8 cellular contexts compared by ENCODE assay signal in the genomic region with DNA sequence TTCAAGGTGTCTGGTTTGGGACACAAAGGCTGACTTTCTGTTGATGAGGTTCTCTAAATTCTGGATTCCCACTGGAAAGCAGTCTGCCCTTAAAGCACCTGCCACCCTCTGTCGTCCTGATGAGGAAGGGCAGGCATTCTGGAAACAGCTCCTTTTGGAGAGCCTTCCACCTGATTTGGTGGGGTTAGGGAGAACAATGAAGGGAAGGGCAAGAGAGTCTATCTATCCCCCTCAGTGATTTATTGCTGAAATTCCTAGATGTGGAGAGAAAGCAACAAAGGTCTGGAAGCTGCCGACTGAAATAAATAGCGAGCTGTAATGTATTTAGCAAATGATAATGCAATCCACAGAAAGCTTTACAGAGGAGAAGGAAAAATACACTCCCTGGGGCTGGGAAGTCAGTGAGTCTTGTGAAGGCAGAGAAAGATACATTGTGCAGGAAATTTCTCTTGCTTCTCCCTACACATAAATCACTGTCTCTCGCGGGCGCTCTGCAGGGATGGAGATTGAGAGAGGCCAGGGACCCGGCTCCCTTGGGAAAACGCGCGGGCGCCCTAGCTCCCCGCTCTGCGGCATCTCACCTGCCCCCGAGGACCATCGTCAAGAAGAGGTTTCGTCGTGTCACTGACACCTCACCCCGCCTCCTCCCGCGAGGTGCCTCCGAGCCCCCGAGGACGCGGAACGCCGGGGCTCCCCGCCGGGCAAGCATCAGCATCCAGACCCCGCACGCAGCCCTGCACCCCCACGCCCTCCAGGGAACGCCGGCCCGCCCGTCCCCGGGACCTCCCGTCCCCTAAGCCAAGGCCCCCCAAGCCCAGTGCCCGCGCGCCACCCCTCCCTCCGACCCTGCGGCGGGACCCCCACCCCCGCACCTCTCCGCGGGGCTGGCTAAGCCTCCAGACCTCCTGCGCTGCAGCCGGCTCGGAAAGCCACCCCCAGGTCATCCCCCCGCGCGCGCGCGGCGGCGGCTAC. TPM values are rescaled to one million over a fixed set of nuclear protein-coding genes. Genes with fewer than 3 reads are reported as not detected.
DNase-seq lines count a peak whose midpoint lies in the region; ATAC-seq and TF ChIP-seq lines count a peak whose summit lies in the region.

No MANE protein-coding gene starts in this region.

- H3K27me3 ChIP-seq in BLaER1 treated with 17β-estradiol and CSF1 and Interleukin-3, amounts not matched to agents 10 nM and 100 nM = peaks cover 23 to 35% (median 30%) of the 10 kb centered on the region in 11 experiments
- H3K27me3 ChIP-seq in esophagus (ENCODE audit: control insufficient read depth in 1 of 2, insufficient read depth in 2 of 2, low read length in 2 of 2) = no peaks in the 10 kb centered on the region
- no peaks in the 10 kb centered on the region for H3K27me3 ChIP-seq in naive thymus-derived CD4-positive, alpha-beta T cell (ENCODE audit: control insufficient read depth in 2 of 2, insufficient read depth in 2 of 2, low read length in 2 of 2)
- no peaks in the 10 kb centered on the region for H3K27me3 ChIP-seq in testis

- no peaks in the 10 kb centered on the region; a peak in 2 of 22 replicates for H4K20me1 ChIP-seq in BLaER1 treated with 17β-estradiol and CSF1 and Interleukin-3, amounts not matched to agents 10 nM and 100 nM

- peak overlapping the region; percentile 61 to 80 (median 71) for H3K4me3 ChIP-seq in BLaER1 treated with 17β-estradiol and CSF1 and Interleukin-3, amounts not matched to agents 10 nM and 100 nM
- peak overlapping the region; percentile 64 to 73 for H3K4me3 ChIP-seq in esophagus (ENCODE audit: low read depth in 1 of 2, low read length in 2 of 2)
- H3K4me3 ChIP-seq in naive thymus-derived CD4-positive, alpha-beta T cell (ENCODE audit: low read length) = peak overlapping the region; percentile 83
- H3K4me3 ChIP-seq in testis = peak overlapping the region; percentile 77 to 82

- TF ChIP-seq CTCF in testis (IDR thresholded peaks at IDR 0.05) = peak; percentile 22 to 35 (median 23)

- no peak for TF ChIP-seq POLR2A in testis (IDR thresholded peaks at IDR 0.05)

- H3K4me1 ChIP-seq in BLaER1 treated with 17β-estradiol and CSF1 and Interleukin-3, amounts not matched to agents 10 nM and 100 nM = peaks cover 0 to 13% (median 7%) of the 10 kb centered on the region in 10 experiments; a peak in 14 of 20 replicates
- H3K4me1 ChIP-seq in esophagus (ENCODE audit: control insufficient read depth in 2 of 2, insufficient read depth in 2 of 2, low read length in 1 of 2) (peaks cover 0 to 3% of the 10 kb centered on the region in 2 donors), testis (peaks cover 14% of the 10 kb centered on the region)
- peaks cover 4 to 5% of the 10 kb centered on the region in 2 donors for H3K4me1 ChIP-seq in naive thymus-derived CD4-positive, alpha-beta T cell (ENCODE audit: control insufficient read depth in 2 of 2, insufficient read depth in 2 of 2, low read length in 2 of 2)

- no peaks in the 10 kb centered on the region for H3K9me3 Mint-ChIP-seq in naive thymus-derived CD4-positive, alpha-beta T cell

- POLR2A ChIA-PET in naive thymus-derived CD4-positive, alpha-beta T cell (lab: Charles Lee) = interaction anchor here (0.6 to 4.6 kb wide), 2 partner anchors 21 to 457 kb away, joined by 3 to 21 read pairs; no protein-coding TSS in a partner anchor

- peak overlapping the region in 7 of 11 experiments; percentile 92 to 99 (median 98); a peak in 10 of 22 replicates for H3K27ac ChIP-seq in BLaER1 treated with 17β-estradiol and CSF1 and Interleukin-3, amounts not matched to agents 10 nM and 100 nM
- peak overlapping the region; percentile 14 for H3K27ac ChIP-seq in esophagus (ENCODE audit: low read depth in 2 of 2, low read length in 1 of 2)
- peak overlapping the region; percentile 76 for H3K27ac ChIP-seq in naive thymus-derived CD4-positive, alpha-beta T cell (ENCODE audit: low read depth, low read length)
- H3K27ac ChIP-seq in testis = peak overlapping the region; percentile 79

- H3K27me3 Mint-ChIP-seq in naive thymus-derived CD4-positive, alpha-beta T cell = peaks cover 0 to 62% (median 5%) of the 10 kb centered on the region in 5 donors

- H3K4me3 Mint-ChIP-seq in naive thymus-derived CD4-positive, alpha-beta T cell = peak overlapping the region; percentile 73 to 92 (median 88)

- H3K9me3 ChIP-seq in BLaER1 treated with 17β-estradiol and CSF1 and Interleukin-3, amounts not matched to agents 10 nM and 100 nM (replicated peaks in 1 of 11) = no peaks in the 10 kb centered on the region
- H3K9me3 ChIP-seq in esophagus (ENCODE audit: control insufficient read depth in 2 of 2, insufficient read depth in 1 of 2, low read depth in 1 of 2, low read length in 1 of 2) (no peaks in the 10 kb centered on the region), testis (no peaks in the 10 kb centered on the region)
- no peaks in the 10 kb centered on the region for H3K9me3 ChIP-seq in naive thymus-derived CD4-positive, alpha-beta T cell (ENCODE audit: control insufficient read depth in 2 of 3, low read length in 3 of 3)

- peak overlapping the region; percentile 27 to 82 (median 65) for H3K27ac Mint-ChIP-seq in naive thymus-derived CD4-positive, alpha-beta T cell

- DNase-seq in NCI-H2029 (lab: John Stamatoyannopoulos, UW) (peak; percentile 60), testis (peak; percentile 41)
- DNase-seq in activated CD4-positive, alpha-beta T cell treated with anti-CD3 and anti-CD28 coated beads, Interleukin-2, amount 50 U/mL, for 1 hour = peak; percentile 18
- peak in 2 of 9 donors; percentile 25 to 39 for DNase-seq in naive thymus-derived CD4-positive, alpha-beta T cell

- 1 to 2% methylated on average over 36 to 57 of the region's 57 CpGs for WGBS in esophagus, 2 donors
- WGBS in testis, 2 donors = 1% methylated on average over 8 to 44 of the region's 57 CpGs

- ATAC-seq in GM21526 (IDR thresholded peaks at IDR 0.05; ENCODE audit: low FRiP score, unreplicated experiment) (peak; percentile 2), GM18909 (IDR thresholded peaks at IDR 0.05; ENCODE audit: poor library complexity, unreplicated experiment) (no peak)
- no peak for ATAC-seq in naive thymus-derived CD4-positive, alpha-beta T cell

- peak overlapping the region; percentile 88 to 99 (median 96) for H3K9ac ChIP-seq in BLaER1 treated with 17β-estradiol and CSF1 and Interleukin-3, amounts not matched to agents 10 nM and 100 nM

- CTCF ChIA-PET in naive thymus-derived CD4-positive, alpha-beta T cell (lab: Charles Lee) = interaction anchor here (1.7 kb wide), 1 partner anchor 22 kb away, joined by 5 read pairs; no protein-coding TSS in a partner anchor

- no peaks in the 10 kb centered on the region for H3K36me3 ChIP-seq in BLaER1 treated with 17β-estradiol and CSF1 and Interleukin-3, amounts not matched to agents 10 nM and 100 nM
- H3K36me3 ChIP-seq in esophagus (ENCODE audit: control insufficient read depth in 2 of 2, insufficient read depth in 2 of 2, low read length in 1 of 2) (no peaks in the 10 kb centered on the region), testis (ENCODE audit: low read depth, missing control alignments) (no peaks in the 10 kb centered on the region)
- H3K36me3 ChIP-seq in naive thymus-derived CD4-positive, alpha-beta T cell (ENCODE audit: control insufficient read depth in 2 of 3, insufficient read depth in 3 of 3, low read length in 3 of 3) = no peaks in the 10 kb centered on the region

- peak overlapping the region; percentile 93 to 100 (median 97) for H3K4me2 ChIP-seq in BLaER1 treated with 17β-estradiol and CSF1 and Interleukin-3, amounts not matched to agents 10 nM and 100 nM

- intact Hi-C loops in naive thymus-derived CD4-positive, alpha-beta T cell (cut with micrococcal nuclease) = loop anchor here (1.0 to 5.0 kb wide), 10 partner anchors 120 to 1440 kb away; a partner anchor contains a TSS
- intact Hi-C loops in testis (cut with DNase I; ENCODE audit: low total_unique reads) = no loop called here

- H3K36me3 Mint-ChIP-seq in naive thymus-derived CD4-positive, alpha-beta T cell = no peaks in the 10 kb centered on the region

- H3K4me1 Mint-ChIP-seq in naive thymus-derived CD4-positive, alpha-beta T cell = peaks cover 5 to 17% (median 7%) of the 10 kb centered on the region in 7 donors

RNA-seq across cellular contexts. Expression of a gene that starts 0.7 kb away (rescaled TPM):
- polyA plus RNA-seq in esophagus (under 1 TPM; 0.61 TPM), testis (ENCODE audit: insufficient read depth, low read depth, low replicate concordance) (20.6 TPM)
- total RNA-seq in naive thymus-derived CD4-positive, alpha-beta T cell = 1 to 10 TPM; 1.5 to 4.8 (median 2.3) TPM
- under 1 TPM; 0.24 to 0.69 TPM for polyA plus RNA-seq in naive thymus-derived CD4-positive, alpha-beta T cell
- 10 to 100 TPM; 23.9 to 27.7 TPM for total RNA-seq in testis

Comparison
In these comparisons a context has a peak if more than half of its experiments do, and no peak if none do; other contexts are left out.
1. H3K27ac ChIP-seq: peak in every context shown above with its lines; median percentile 98 in BLaER1 treated with 17β-estradiol and CSF1 and Interleukin-3, amounts not matched to agents 10 nM and 100 nM; 79 in testis; 76 in naive thymus-derived CD4-positive, alpha-beta T cell; 14 in esophagus.
2. RNA of a gene that starts 0.7 kb away (polyA plus RNA-seq): 20.6 TPM in testis (single experiment); 0.24 to 0.69 TPM in naive thymus-derived CD4-positive, alpha-beta T cell and 0.61 TPM in esophagus; every median in the first group is over 10 times any median in the second.
3. Peak in every context shown above with its lines, with median percentiles within 50 percentile points of each other: H3K4me3 ChIP-seq.